Comparison of ENCODE assay signal across 9 cellular contexts in genomic region chr5:138178516-138179276, GRCh38. TPM values are rescaled to one million over a fixed set of nuclear protein-coding genes. Genes with fewer than 3 reads are reported as not detected.
A peak's percentile ranks its signal among the peaks of the same experiment; 100 is the strongest.
DNase-seq lines count a peak whose midpoint lies in the region; ATAC-seq and TF ChIP-seq lines count a peak whose summit lies in the region.
"Had no signal": no experiment of that assay in that cellular context is flagged by ENCODE, and none has a peak within 500 bp of the region (broad histone marks: within the 10 kb centered on the region; RNA-seq: fewer than 3 reads in every experiment).

A gene with protein sequence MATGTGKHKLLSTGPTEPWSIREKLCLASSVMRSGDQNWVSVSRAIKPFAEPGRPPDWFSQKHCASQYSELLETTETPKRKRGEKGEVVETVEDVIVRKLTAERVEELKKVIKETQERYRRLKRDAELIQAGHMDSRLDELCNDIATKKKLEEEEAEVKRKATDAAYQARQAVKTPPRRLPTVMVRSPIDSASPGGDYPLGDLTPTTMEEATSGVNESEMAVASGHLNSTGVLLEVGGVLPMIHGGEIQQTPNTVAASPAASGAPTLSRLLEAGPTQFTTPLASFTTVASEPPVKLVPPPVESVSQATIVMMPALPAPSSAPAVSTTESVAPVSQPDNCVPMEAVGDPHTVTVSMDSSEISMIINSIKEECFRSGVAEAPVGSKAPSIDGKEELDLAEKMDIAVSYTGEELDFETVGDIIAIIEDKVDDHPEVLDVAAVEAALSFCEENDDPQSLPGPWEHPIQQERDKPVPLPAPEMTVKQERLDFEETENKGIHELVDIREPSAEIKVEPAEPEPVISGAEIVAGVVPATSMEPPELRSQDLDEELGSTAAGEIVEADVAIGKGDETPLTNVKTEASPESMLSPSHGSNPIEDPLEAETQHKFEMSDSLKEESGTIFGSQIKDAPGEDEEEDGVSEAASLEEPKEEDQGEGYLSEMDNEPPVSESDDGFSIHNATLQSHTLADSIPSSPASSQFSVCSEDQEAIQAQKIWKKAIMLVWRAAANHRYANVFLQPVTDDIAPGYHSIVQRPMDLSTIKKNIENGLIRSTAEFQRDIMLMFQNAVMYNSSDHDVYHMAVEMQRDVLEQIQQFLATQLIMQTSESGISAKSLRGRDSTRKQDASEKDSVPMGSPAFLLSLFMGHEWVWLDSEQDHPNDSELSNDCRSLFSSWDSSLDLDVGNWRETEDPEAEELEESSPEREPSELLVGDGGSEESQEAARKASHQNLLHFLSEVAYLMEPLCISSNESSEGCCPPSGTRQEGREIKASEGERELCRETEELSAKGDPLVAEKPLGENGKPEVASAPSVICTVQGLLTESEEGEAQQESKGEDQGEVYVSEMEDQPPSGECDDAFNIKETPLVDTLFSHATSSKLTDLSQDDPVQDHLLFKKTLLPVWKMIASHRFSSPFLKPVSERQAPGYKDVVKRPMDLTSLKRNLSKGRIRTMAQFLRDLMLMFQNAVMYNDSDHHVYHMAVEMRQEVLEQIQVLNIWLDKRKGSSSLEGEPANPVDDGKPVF (minus strand): TSS chr5:138178630. CDS start chr5:138178614, 16 bp downstream.
TSS of gene KIF20A (plus strand) at chr5:138179112. CDS start at chr5:138179681, 569 bp downstream.

- H3K4me1 Mint-ChIP-seq in WTC11, result peaks cover 13% of the 10 kb centered on the region
- H3K4me1 Mint-ChIP-seq in central memory CD8-positive, alpha-beta T cell, result peaks cover 3% of the 10 kb centered on the region

- peaks cover 47% of the 10 kb centered on the region for H3K36me3 Mint-ChIP-seq in WTC11
- H3K36me3 Mint-ChIP-seq in central memory CD8-positive, alpha-beta T cell (ENCODE audit: insufficient read depth), result peaks cover 8% of the 10 kb centered on the region

- no peak within 1 kb of the TSS for H3K4me3 Mint-ChIP-seq in WTC11
- no peak within 1 kb of the TSS for H3K4me3 Mint-ChIP-seq in central memory CD8-positive, alpha-beta T cell
- H3K4me3 Mint-ChIP-seq: dendritic cell treated with granulocyte-macrophage colony-stimulating factor and Interleukin-4, amounts not matched to agents 40 ng/mL and 50 ng/mL, for 4 days had no signal

- no peaks in the 10 kb centered on the region for H3K9me3 Mint-ChIP-seq in WTC11
- H3K9me3 Mint-ChIP-seq in central memory CD8-positive, alpha-beta T cell, result no peaks in the 10 kb centered on the region
- H3K9me3 Mint-ChIP-seq: dendritic cell treated with granulocyte-macrophage colony-stimulating factor and Interleukin-4, amounts not matched to agents 40 ng/mL and 50 ng/mL, for 4 days had no signal

- TF ChIP-seq CTCF in AG10803 (conservative IDR thresholded peaks at IDR 0.05; ENCODE audit: low read length) (no peak), WTC11 (IDR thresholded peaks at IDR 0.05) (no peak)

- H3K4me3 ChIP-seq in AG10803 (ENCODE audit: low read length), result peak within 1 kb of the TSS; percentile 97

- no peaks in the 10 kb centered on the region for H3K27me3 Mint-ChIP-seq in WTC11 (ENCODE audit: low read depth)
- H3K27me3 Mint-ChIP-seq in central memory CD8-positive, alpha-beta T cell, result no peaks in the 10 kb centered on the region
- H3K27me3 Mint-ChIP-seq: dendritic cell treated with granulocyte-macrophage colony-stimulating factor and Interleukin-4, amounts not matched to agents 40 ng/mL and 50 ng/mL, for 4 days had no signal

- peak; percentile 94 for DNase-seq in AG10803 (ENCODE audit: low read depth)
- peak; percentile 96 for DNase-seq in NCI-H345 (lab: John Stamatoyannopoulos, UW)
- peak; percentile 96 for DNase-seq in WTC11 (ENCODE audit: low spot score)
- DNase-seq in central memory CD8-positive, alpha-beta T cell (ENCODE audit: low spot score in 2 of 2), result peak; percentile 78 to 82
- peak; percentile 96 for DNase-seq in iris pigment epithelial cell (ENCODE audit: low read depth)
- DNase-seq in stimulated activated CD4-positive, alpha-beta T cell treated with anti-CD3 and anti-CD28 coated beads, Interleukin-12 subunit alpha, Interleukin-12 subunit beta, amount 100 ng/mL, for 24 hours (ENCODE audit: low read depth in 2 of 2), result peak; percentile 73 to 91

- ATAC-seq in GM19025 (IDR thresholded peaks at IDR 0.05; ENCODE audit: low read depth, unreplicated experiment) (peak; percentile 85), HG03280 (IDR thresholded peaks at IDR 0.05; ENCODE audit: unreplicated experiment) (peak; percentile 87), WTC11 (peak; percentile 92)
- ATAC-seq in central memory CD8-positive, alpha-beta T cell (replicated peaks; ENCODE audit: extremely low read depth, poor library complexity, severe bottlenecking), result peak; percentile 88

- POLR2A ChIA-PET in WTC11 (lab: Charles Lee), result interaction anchor here (0.6 to 1.5 kb wide), 14 partner anchors 10 to 397 kb away, joined by 3 to 14 read pairs (median 6); partner anchors contain the start of genes CDC23, CDC25C, ETF1 and FAM53C

- CTCF ChIA-PET in WTC11 (lab: Charles Lee), result interaction anchor here (0.5 to 3.4 kb wide), 7 partner anchors 104 to 325 kb away, joined by 3 to 34 read pairs (median 4); partner anchors contain the start of genes CDC25C, EGR1 and KDM3B

- H3K27ac Mint-ChIP-seq in WTC11, result peak within 1 kb of the TSS; percentile 63; the same call in 1 of the 2 replicates
- no peak within 1 kb of the TSS for H3K27ac Mint-ChIP-seq in central memory CD8-positive, alpha-beta T cell (ENCODE audit: low read depth)
- H3K27ac Mint-ChIP-seq: dendritic cell treated with granulocyte-macrophage colony-stimulating factor and Interleukin-4, amounts not matched to agents 40 ng/mL and 50 ng/mL, for 4 days had no signal

TF ChIP-seq in WTC11, 78 proteins besides CTCF, POLR2A, EP300 and RAD21 (continues in another document):
- TF ChIP-seq ZSCAN18 (CRISPR knock-in tag; IDR thresholded peaks at IDR 0.05) (no peak), CDX4 (CRISPR knock-in tag; IDR thresholded peaks at IDR 0.05; ENCODE audit: borderline replicate concordance) (no peak), ETV6 (CRISPR knock-in tag; IDR thresholded peaks at IDR 0.05) (peak; percentile 56; the same call in 1 of the 2 replicates), KAT7 (CRISPR knock-in tag; IDR thresholded peaks at IDR 0.05; ENCODE audit: borderline replicate concordance) (no peak), ELF4 (CRISPR knock-in tag; IDR thresholded peaks at IDR 0.05; ENCODE audit: low read depth) (no peak), ZNF138 (CRISPR knock-in tag; conservative IDR thresholded peaks at IDR 0.05) (no peak), RELA (CRISPR knock-in tag; IDR thresholded peaks at IDR 0.05; ENCODE audit: borderline replicate concordance) (no peak), ZNF396 (CRISPR knock-in tag; IDR thresholded peaks at IDR 0.05; ENCODE audit: borderline replicate concordance) (no peak), ZNF423 (CRISPR knock-in tag; IDR thresholded peaks at IDR 0.05) (no peak), NFE2L1 (CRISPR knock-in tag; IDR thresholded peaks at IDR 0.05) (no peak)
- TF ChIP-seq, protein P1, sequence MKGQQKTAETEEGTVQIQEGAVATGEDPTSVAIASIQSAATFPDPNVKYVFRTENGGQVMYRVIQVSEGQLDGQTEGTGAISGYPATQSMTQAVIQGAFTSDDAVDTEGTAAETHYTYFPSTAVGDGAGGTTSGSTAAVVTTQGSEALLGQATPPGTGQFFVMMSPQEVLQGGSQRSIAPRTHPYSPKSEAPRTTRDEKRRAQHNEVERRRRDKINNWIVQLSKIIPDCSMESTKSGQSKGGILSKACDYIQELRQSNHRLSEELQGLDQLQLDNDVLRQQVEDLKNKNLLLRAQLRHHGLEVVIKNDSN (CRISPR knock-in tag; IDR thresholded peaks at IDR 0.05), result no peak
- TF ChIP-seq, protein P2, sequence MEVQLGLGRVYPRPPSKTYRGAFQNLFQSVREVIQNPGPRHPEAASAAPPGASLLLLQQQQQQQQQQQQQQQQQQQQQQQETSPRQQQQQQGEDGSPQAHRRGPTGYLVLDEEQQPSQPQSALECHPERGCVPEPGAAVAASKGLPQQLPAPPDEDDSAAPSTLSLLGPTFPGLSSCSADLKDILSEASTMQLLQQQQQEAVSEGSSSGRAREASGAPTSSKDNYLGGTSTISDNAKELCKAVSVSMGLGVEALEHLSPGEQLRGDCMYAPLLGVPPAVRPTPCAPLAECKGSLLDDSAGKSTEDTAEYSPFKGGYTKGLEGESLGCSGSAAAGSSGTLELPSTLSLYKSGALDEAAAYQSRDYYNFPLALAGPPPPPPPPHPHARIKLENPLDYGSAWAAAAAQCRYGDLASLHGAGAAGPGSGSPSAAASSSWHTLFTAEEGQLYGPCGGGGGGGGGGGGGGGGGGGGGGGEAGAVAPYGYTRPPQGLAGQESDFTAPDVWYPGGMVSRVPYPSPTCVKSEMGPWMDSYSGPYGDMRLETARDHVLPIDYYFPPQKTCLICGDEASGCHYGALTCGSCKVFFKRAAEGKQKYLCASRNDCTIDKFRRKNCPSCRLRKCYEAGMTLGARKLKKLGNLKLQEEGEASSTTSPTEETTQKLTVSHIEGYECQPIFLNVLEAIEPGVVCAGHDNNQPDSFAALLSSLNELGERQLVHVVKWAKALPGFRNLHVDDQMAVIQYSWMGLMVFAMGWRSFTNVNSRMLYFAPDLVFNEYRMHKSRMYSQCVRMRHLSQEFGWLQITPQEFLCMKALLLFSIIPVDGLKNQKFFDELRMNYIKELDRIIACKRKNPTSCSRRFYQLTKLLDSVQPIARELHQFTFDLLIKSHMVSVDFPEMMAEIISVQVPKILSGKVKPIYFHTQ (CRISPR knock-in tag; IDR thresholded peaks at IDR 0.05), result no peak

RNA-seq across cellular contexts. Expression of the first gene that starts in this region (rescaled TPM):
- 59.6 to 73.4 TPM (median 61.4 TPM) in 3 replicates for total RNA-seq in WTC11 (2021)

RNA-seq across cellular contexts. Expression of gene KIF20A, which starts in this region (rescaled TPM):
- total RNA-seq in WTC11 (2021), result 66.9 to 81.9 TPM (median 68.0 TPM) in 3 replicates

Comparison
In these comparisons a context has a peak if more than half of its experiments do, and no peak if none do; other contexts are left out.
1. Peak in every context shown above with its lines: DNase-seq, ATAC-seq and H3K4me3 ChIP-seq.